In the genomic region with DNA sequence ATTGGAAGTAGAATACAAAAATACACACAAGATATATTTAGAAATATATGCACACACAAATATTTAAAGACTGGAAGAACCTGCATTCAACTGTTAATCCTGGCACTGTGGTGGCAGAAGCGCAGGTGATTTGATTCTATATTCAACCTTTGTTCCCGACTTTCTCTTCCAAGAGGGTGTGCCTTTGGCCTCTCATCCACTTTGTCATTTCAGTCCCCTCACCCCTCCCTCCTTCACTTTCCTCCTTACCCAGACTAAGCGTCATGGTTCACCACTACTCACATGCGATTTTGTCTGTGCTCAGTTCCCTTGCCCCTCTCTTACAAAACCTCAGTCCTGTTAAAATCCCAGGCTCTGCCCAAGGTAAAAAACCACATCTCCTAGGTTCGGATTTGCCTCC, we compare ENCODE assay signal across 19 cellular contexts. TPM values are rescaled to one million over a fixed set of nuclear protein-coding genes. Genes with fewer than 3 reads are reported as not detected.
A peak's percentile ranks its signal among the peaks of the same experiment; 100 is the strongest.
DNase-seq lines count a peak whose midpoint lies in the region; ATAC-seq and TF ChIP-seq lines count a peak whose summit lies in the region.
"Had no signal": no experiment of that assay in that cellular context is flagged by ENCODE, and none has a peak within 500 bp of the region (broad histone marks: within the 10 kb centered on the region; RNA-seq: fewer than 3 reads in every experiment).

No MANE protein-coding gene starts in this region.

- no peak overlapping the region for H4K5ac ChIP-seq in H9 (ENCODE audit: insufficient read length, low read depth, low read length)

- H3K23ac ChIP-seq in H9 (ENCODE audit: insufficient read length, low read depth, low read length) = no peak overlapping the region

- H2BK120ac ChIP-seq in H9 (ENCODE audit: low read depth, low read length, poor library complexity, severe bottlenecking) = no peak overlapping the region

- no peaks in the 10 kb centered on the region for H3K79me2 ChIP-seq in H9 (ENCODE audit: insufficient read depth, low read length)

- ATAC-seq in psoas muscle (peak; percentile 15 to 84 (median 60)), GM18502 (IDR thresholded peaks at IDR 0.05; ENCODE audit: poor library complexity, unreplicated experiment) (no peak)
- ATAC-seq: HepG2 had no signal

- DNase-seq in H9 (no peak), endodermal cell (no peak), psoas muscle (no peak), GM10266 (ENCODE audit: extremely low spot score) (no peak), NCI-H226 (no peak)
- DNase-seq: C1 segment of cervical spinal cord; CD8-positive, alpha-beta memory T cell; HFFc6; KBM-7; NCI-H1105; NCI-H2081; NCI-H2171 treated with DMSO at 0.1 percent for 48 hours; NCI-H446 treated with DMSO at 0.1 percent for 48 hours; NCI-H748 treated with DMSO at 0.1 percent for 48 hours; OCI-M1; SIG-M5 had no signal

- no peak overlapping the region for H3K4me3 Mint-ChIP-seq in H9
- no peak overlapping the region for H3K4me3 Mint-ChIP-seq in endodermal cell
- H3K4me3 Mint-ChIP-seq: CD8-positive, alpha-beta memory T cell; HFFc6 had no signal

- H3K4ac ChIP-seq in H9 (ENCODE audit: low read depth, low read length) = no peak overlapping the region

- H4K8ac ChIP-seq in H9 (replicated peaks; ENCODE audit: insufficient read length, low read depth, low read length) = no peak overlapping the region

- H3K4me3 ChIP-seq in BLaER1 = no peak overlapping the region
- H3K4me3 ChIP-seq in endodermal cell (ENCODE audit: low read length) = no peak overlapping the region
- H3K4me3 ChIP-seq in psoas muscle = no peak overlapping the region

- no peak overlapping the region for H3T11ph ChIP-seq in H9 (ENCODE audit: low read length)

- WGBS in H9 (ENCODE audit: extremely low coverage, insufficient read length, low lambda C conversion rate) = no CpG with 5 or more reads among the region's 5 CpGs
- 93 to 98% methylated on average over 4 to 5 of the region's 5 CpGs for WGBS in endodermal cell (ENCODE audit: insufficient coverage in 1 of 2, insufficient read length in 1 of 2), 2 experiments
- 51 to 73% (median 54%) methylated on average over 5 of the region's 5 CpGs for whole genome bisulfite sequencing in psoas muscle, 3 donors

- H3K14ac ChIP-seq in H9 (ENCODE audit: insufficient read depth, low read length) = no peak overlapping the region

- H3K9ac ChIP-seq in BLaER1 (0 out of 2 replicates have a peak overlapping the region, but pooled peaks have one; percentile 27), H9 (ENCODE audit: extremely low read depth, insufficient read length, low read length) (no peak overlapping the region), endodermal cell (ENCODE audit: extremely low read depth, low read length, poor library complexity, severe bottlenecking) (no peak overlapping the region)

- no peak overlapping the region for H3K18ac ChIP-seq in H9 (ENCODE audit: insufficient read length, low read depth, low read length)

- H2BK15ac ChIP-seq in H9 (ENCODE audit: low read depth, low read length) = no peak overlapping the region

- H3K23me2 ChIP-seq in H9 (ENCODE audit: insufficient read length, low read depth, low read length, poor library complexity, severe bottlenecking) = no peaks in the 10 kb centered on the region

- no peak overlapping the region for H2BK5ac ChIP-seq in H9 (ENCODE audit: insufficient read length, low read length)

- H3K27ac Mint-ChIP-seq in H9 (peak overlapping the region in 2 of 3 experiments; percentile 78 to 88; a peak in 5 of 7 replicates), endodermal cell (peak overlapping the region; percentile 18)
- H3K27ac Mint-ChIP-seq: HFFc6 had no signal

- H4K20me1 ChIP-seq in BLaER1 (no peaks in the 10 kb centered on the region), H9 (ENCODE audit: control insufficient read depth, insufficient read depth, insufficient read length) (no peaks in the 10 kb centered on the region)

- H4K91ac ChIP-seq in H9 (ENCODE audit: insufficient read length, low read depth, low read length) = no peak overlapping the region

- no peaks in the 10 kb centered on the region for H3K27me3 ChIP-seq in BLaER1
- H3K27me3 ChIP-seq in H9 (ENCODE audit: insufficient read depth, low read length) = no peaks in the 10 kb centered on the region
- no peaks in the 10 kb centered on the region for H3K27me3 ChIP-seq in endodermal cell (ENCODE audit: control insufficient read depth, insufficient read depth, low read length, poor library complexity, severe bottlenecking)
- H3K27me3 ChIP-seq in psoas muscle (ENCODE audit: insufficient read depth in 3 of 3, low read length in 2 of 3) = no peaks in the 10 kb centered on the region

- H3K9me3 ChIP-seq in BLaER1 = no peaks in the 10 kb centered on the region
- no peaks in the 10 kb centered on the region for H3K9me3 ChIP-seq in H9 (ENCODE audit: control insufficient read depth, low read depth, low read length)
- no peaks in the 10 kb centered on the region for H3K9me3 ChIP-seq in endodermal cell (ENCODE audit: control insufficient read depth, low read length)
- no peaks in the 10 kb centered on the region for H3K9me3 ChIP-seq in psoas muscle

- H3K4me1 Mint-ChIP-seq in H9 = peaks cover 5 to 9% of the 10 kb centered on the region in 2 experiments
- H3K4me1 Mint-ChIP-seq in endodermal cell = no peaks in the 10 kb centered on the region

- H3K4me1 ChIP-seq in BLaER1 (no peaks in the 10 kb centered on the region), H9 (ENCODE audit: insufficient read depth, low read length) (no peaks in the 10 kb centered on the region), endodermal cell (ENCODE audit: control insufficient read depth, insufficient read depth, low read length) (no peaks in the 10 kb centered on the region), psoas muscle (peaks cover 4% of the 10 kb centered on the region)

- H3K27me3 Mint-ChIP-seq in H9 (ENCODE audit: low read depth) (no peaks in the 10 kb centered on the region), endodermal cell (ENCODE audit: insufficient read depth) (no peaks in the 10 kb centered on the region)
- H3K27me3 Mint-ChIP-seq: CD8-positive, alpha-beta memory T cell had no signal

- intact Hi-C loops in psoas muscle (cut with DNase I) = loop anchor here in 1 of 2 donors (10.0 kb wide), 1 partner anchor 963 kb away; no protein-coding TSS in a partner anchor

- H3K4me2 ChIP-seq in BLaER1 = no peak overlapping the region
- no peak overlapping the region for H3K4me2 ChIP-seq in H9 (ENCODE audit: insufficient read depth, insufficient read length, low read length)

- no peak overlapping the region for H3K27ac ChIP-seq in BLaER1
- H3K27ac ChIP-seq in H9 (ENCODE audit: insufficient read length, low read depth, low read length) = no peak overlapping the region
- H3K27ac ChIP-seq in endodermal cell (ENCODE audit: low read depth, low read length) = no peak overlapping the region
- no peak overlapping the region for H3K27ac ChIP-seq in psoas muscle

- peaks cover 76% of the 10 kb centered on the region for H3K36me3 ChIP-seq in BLaER1
- H3K36me3 ChIP-seq in endodermal cell (ENCODE audit: control insufficient read depth, insufficient read depth, low read length) = peaks cover 46% of the 10 kb centered on the region
- H3K36me3 ChIP-seq in psoas muscle (ENCODE audit: insufficient read depth in 1 of 2, low read depth in 1 of 2) = peaks cover 1 to 76% of the 10 kb centered on the region in 2 donors

- no peak overlapping the region for H2AK5ac ChIP-seq in H9 (ENCODE audit: insufficient read length, low read length)

- H3K79me1 ChIP-seq in H9 (ENCODE audit: insufficient read depth, low read depth, low read length, poor library complexity, severe bottlenecking) = no peaks in the 10 kb centered on the region

- H2AFZ ChIP-seq in H9 (ENCODE audit: low read length) = no peak overlapping the region

- no peak for TF ChIP-seq CTCF in H9 (conservative IDR thresholded peaks at IDR 0.05)
- no peak for TF ChIP-seq CTCF in endodermal cell (conservative IDR thresholded peaks at IDR 0.05)
- TF ChIP-seq CTCF in psoas muscle (IDR thresholded peaks at IDR 0.05) = no peak
- no peak for TF ChIP-seq CTCF in GM10266 (IDR thresholded peaks at IDR 0.05; ENCODE audit: control insufficient read depth, insufficient read depth, low read depth, missing control alignments)

- H3K36me3 Mint-ChIP-seq in H9 (ENCODE audit: insufficient read depth in 1 of 3, low read depth in 3 of 3) = peaks cover 20 to 57% (median 45%) of the 10 kb centered on the region in 3 experiments; a peak in 6 of 7 replicates
- peaks cover 62% of the 10 kb centered on the region for H3K36me3 Mint-ChIP-seq in endodermal cell (ENCODE audit: low read depth)

- no peak overlapping the region for H2BK20ac ChIP-seq in H9 (ENCODE audit: low read depth, low read length, poor library complexity, severe bottlenecking)

- H2BK12ac ChIP-seq in H9 (ENCODE audit: insufficient read length, low read depth, low read length) = no peak overlapping the region

- H3K56ac ChIP-seq in H9 (ENCODE audit: insufficient read length, low read depth, low read length) = no peak overlapping the region

- no peaks in the 10 kb centered on the region for H3K9me3 Mint-ChIP-seq in H9
- no peaks in the 10 kb centered on the region for H3K9me3 Mint-ChIP-seq in endodermal cell
- H3K9me3 Mint-ChIP-seq: CD8-positive, alpha-beta memory T cell; HFFc6 had no signal

RNA-seq across cellular contexts. Expression of a gene that starts 27.1 kb away (rescaled TPM):
- total RNA-seq in H9 (2021) = 91.8 and 95.9 TPM in 2 replicates
- 100 to 1,000 TPM in 1 of 2 donors, 10 to 100 TPM in 1; 95.8 to 101 TPM for total RNA-seq in endodermal cell
- 92.5 TPM for polyA plus RNA-seq in endodermal cell (2013, experiment 1 of 2)
- 85.8 TPM for polyA plus RNA-seq in endodermal cell (2013, experiment 2 of 2)
- total RNA-seq in psoas muscle = 100 to 1,000 TPM; 132 to 183 (median 163) TPM
- polyA plus RNA-seq in psoas muscle = 100 to 1,000 TPM in 2 of 3 donors, 10 to 100 TPM in 1; 84.2 to 135 (median 113) TPM

RNA-seq across cellular contexts. Expression of a gene that starts 32.2 kb away (rescaled TPM):
- total RNA-seq in H9 (2021) (not detected in 2 replicates), endodermal cell (not detected), psoas muscle (not detected)
- polyA plus RNA-seq in endodermal cell (2013, experiment 1 of 2) = not detected
- polyA plus RNA-seq in endodermal cell (2013, experiment 2 of 2) = not detected
- polyA plus RNA-seq in psoas muscle = not detected
- total RNA-seq: CD8-positive, alpha-beta memory T cell; HepG2; HFFc6 had no signal
- polyA plus RNA-seq: CD8-positive, alpha-beta memory T cell; HepG2 had no signal

RNA-seq across cellular contexts. Expression of a gene that starts 55.3 kb away (rescaled TPM):
- not detected in 2 replicates for total RNA-seq in H9 (2021)
- total RNA-seq in endodermal cell = not detected
- polyA plus RNA-seq in endodermal cell (2013, experiment 1 of 2) = not detected
- not detected for polyA plus RNA-seq in endodermal cell (2013, experiment 2 of 2)
- not detected for total RNA-seq in psoas muscle
- not detected for polyA plus RNA-seq in psoas muscle
- total RNA-seq: CD8-positive, alpha-beta memory T cell; HepG2; HFFc6 had no signal
- polyA plus RNA-seq: CD8-positive, alpha-beta memory T cell; HepG2 had no signal
